In the genomic region with DNA sequence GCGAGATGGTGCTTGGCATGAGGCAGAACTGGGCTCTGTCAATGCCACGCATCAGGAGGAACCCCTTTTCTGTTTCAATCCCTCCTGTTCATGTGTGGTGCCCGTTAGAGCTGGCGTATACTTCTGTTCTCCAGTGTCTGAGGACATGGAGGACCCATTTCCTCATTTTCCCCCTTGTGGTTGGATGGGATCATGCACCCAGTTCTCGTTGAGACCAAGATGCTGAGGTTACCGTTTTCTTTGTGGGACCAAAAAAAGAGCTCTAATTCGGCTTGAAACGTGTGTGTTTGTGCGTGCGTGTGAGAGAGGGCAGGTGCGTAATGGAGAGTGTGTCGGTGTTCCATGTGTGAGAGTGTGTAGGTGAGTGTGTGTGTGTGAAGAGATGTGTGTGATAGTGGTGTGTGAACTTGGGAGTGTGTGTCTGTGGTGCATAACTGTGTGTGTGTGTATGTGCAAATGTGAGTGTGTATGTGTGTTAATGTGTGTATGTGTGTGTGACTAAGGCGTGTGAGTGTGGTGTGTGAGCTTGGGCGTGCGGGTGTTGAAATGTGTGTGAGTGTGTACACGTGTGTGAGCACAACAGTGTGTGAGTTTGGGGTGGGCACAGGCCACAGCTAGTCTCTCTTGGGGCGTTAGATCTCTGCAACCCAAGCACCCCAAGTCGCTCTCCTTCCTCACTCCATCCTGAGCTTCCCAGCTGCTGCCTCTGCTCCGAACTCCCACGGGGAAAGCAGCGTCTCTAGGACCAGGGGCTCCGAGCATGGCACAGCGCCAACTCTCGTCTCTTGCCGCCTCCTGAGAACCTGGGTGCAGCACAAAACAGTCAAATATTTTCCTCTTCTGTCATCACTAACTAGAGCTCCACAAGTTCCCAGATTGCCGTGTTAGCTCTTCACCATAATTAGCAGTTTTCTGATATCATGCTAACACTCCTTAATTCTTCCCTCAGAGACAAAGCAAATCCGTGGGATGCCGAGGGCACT, we compare ENCODE assay signal across 9 cellular contexts.
A peak's percentile ranks its signal among the peaks of the same experiment; 100 is the strongest.
DNase-seq lines count a peak whose midpoint lies in the region; ATAC-seq, FAIRE-seq and TF ChIP-seq lines count a peak whose summit lies in the region.
"Had no signal": no experiment of that assay in that cellular context is flagged by ENCODE, and none has a peak within 500 bp of the region (broad histone marks: within the 10 kb centered on the region; RNA-seq: fewer than 3 reads in every experiment).

No MANE protein-coding gene starts in this region.

- H3K9me3 ChIP-seq in A549 = no peaks in the 10 kb centered on the region
- no peaks in the 10 kb centered on the region for H3K9me3 ChIP-seq in OCI-LY1 (ENCODE audit: low read length)
- no peaks in the 10 kb centered on the region for H3K9me3 ChIP-seq in fibroblast of lung (ENCODE audit: control insufficient read depth, insufficient read depth, low read depth, low read length)
- H3K9me3 ChIP-seq: HAP-1 had no signal

- no peak for TF ChIP-seq CTCF in A549 (IDR thresholded peaks at IDR 0.05)
- TF ChIP-seq CTCF in OCI-LY1 (IDR thresholded peaks at IDR 0.05; ENCODE audit: low read length) = peak; percentile 79
- peak; percentile 43 to 46 for TF ChIP-seq CTCF in fibroblast of lung (conservative IDR thresholded peaks at IDR 0.05 in 1 of 2, IDR thresholded peaks at IDR 0.05 in 1 of 2; ENCODE audit: low read depth in 1 of 2, low read length in 2 of 2)

- peak; percentile 64 to 81; a peak in 3 of 6 replicates for ATAC-seq in A549
- no peak for ATAC-seq in stimulated activated naive B cell treated with anti-CD40 and anti-IgM and Interleukin-4, amounts not matched to agents 10 μg/mL and 1 μg/mL and 100 μg/mL, for 72 hours (replicated peaks)

- TF ChIP-seq RAD21 in A549 (conservative IDR thresholded peaks at IDR 0.05 in 1 of 2, IDR thresholded peaks at IDR 0.05 in 1 of 2) = peak in 1 of 2 experiments; percentile 4; a peak in 1 of 5 replicates

- H3K27ac ChIP-seq in A549 (no peak overlapping the region), OCI-LY1 (ENCODE audit: low read depth, low read length, poor library complexity, severe bottlenecking) (peak overlapping the region; percentile 99), fibroblast of lung (ENCODE audit: insufficient read depth, low read length) (no peak overlapping the region)

- H3K36me3 ChIP-seq in OCI-LY1 (ENCODE audit: insufficient read depth, low read length) (no peaks in the 10 kb centered on the region), fibroblast of lung (ENCODE audit: control insufficient read depth, insufficient read depth, low read length) (no peaks in the 10 kb centered on the region)
- H3K36me3 ChIP-seq: HAP-1 had no signal

- H3K27ac Mint-ChIP-seq in stimulated activated naive B cell treated with anti-CD40 and anti-IgM and Interleukin-4, amounts not matched to agents 10 μg/mL and 1 μg/mL and 100 μg/mL, for 72 hours = peak overlapping the region; percentile 32

- H3K36me3 Mint-ChIP-seq in stimulated activated naive B cell treated with anti-CD40 and anti-IgM and Interleukin-4, amounts not matched to agents 10 μg/mL and 1 μg/mL and 100 μg/mL, for 72 hours = peaks cover 7 to 16% of the 10 kb centered on the region in 2 donors

- H4K20me1 ChIP-seq in OCI-LY1 (ENCODE audit: insufficient read depth, low read length) (no peaks in the 10 kb centered on the region), fibroblast of lung (ENCODE audit: control insufficient read depth, extremely low read depth, insufficient read depth, low read length) (no peaks in the 10 kb centered on the region)

- 35% methylated on average over 28 of the region's 28 CpGs for WGBS in A549 (ENCODE audit: missing lambda C conversion rate)

- H3K9me3 Mint-ChIP-seq in stimulated activated naive B cell treated with anti-CD40 and anti-IgM and Interleukin-4, amounts not matched to agents 10 μg/mL and 1 μg/mL and 100 μg/mL, for 72 hours = peaks cover 3 to 6% of the 10 kb centered on the region in 2 donors

- H3K4me1 Mint-ChIP-seq in stimulated activated naive B cell treated with anti-CD40 and anti-IgM and Interleukin-4, amounts not matched to agents 10 μg/mL and 1 μg/mL and 100 μg/mL, for 72 hours = peaks cover 76 to 98% of the 10 kb centered on the region in 2 donors

- no peaks in the 10 kb centered on the region for H3K9me2 ChIP-seq in OCI-LY1 (ENCODE audit: low read depth, low read length)

- DNase-seq in A549 (ENCODE audit: low read depth in 1 of 2, low spot score in 1 of 2) (peak; percentile 43 to 50), ELR (ENCODE audit: low read depth) (peak; percentile 65), fibroblast of lung (ENCODE audit: low read depth in 2 of 2) (no peak), retina (no peak), H54 (ENCODE audit: insufficient read length, low spot score) (no peak), amniotic stem cell (lab: John Stamatoyannopoulos, UW) (no peak)
- no peak for DNase-seq in stimulated activated naive B cell treated with anti-CD40 and anti-IgM and Interleukin-4, amounts not matched to agents 10 μg/mL and 1 μg/mL and 100 μg/mL, for 72 hours

- TF ChIP-seq POLR2A in A549 (IDR thresholded peaks at IDR 0.05; ENCODE audit: low read length) = no peak
- TF ChIP-seq POLR2A in H54 (IDR thresholded peaks at IDR 0.05; ENCODE audit: low read depth, low read length) = no peak

- H3K9ac ChIP-seq in OCI-LY1 (ENCODE audit: low read length) = peak overlapping the region; percentile 77
- H3K9ac ChIP-seq in fibroblast of lung (ENCODE audit: insufficient read depth, low read length) = no peak overlapping the region

- POLR2A ChIA-PET in A549 (lab: Yijun Ruan, JAX) = no interaction called here

- no peaks in the 10 kb centered on the region for H3K79me2 ChIP-seq in OCI-LY1 (ENCODE audit: insufficient read depth, low read length)
- H3K79me2 ChIP-seq in fibroblast of lung (ENCODE audit: control insufficient read depth, insufficient read depth, low read length) = no peaks in the 10 kb centered on the region

- H3K4me1 ChIP-seq in A549 (no peaks in the 10 kb centered on the region), OCI-LY1 (ENCODE audit: insufficient read depth, low read length, severe bottlenecking) (peaks cover 99% of the 10 kb centered on the region), fibroblast of lung (ENCODE audit: control insufficient read depth, extremely low read depth, insufficient read depth, low read length) (no peaks in the 10 kb centered on the region)
- H3K4me1 ChIP-seq: HAP-1 had no signal

- FAIRE-seq in A549 (lab: Jason Lieb, UNC) (no peak), H54 (lab: Jason Lieb, UNC) (no peak)

- H2AFZ ChIP-seq in OCI-LY1 (ENCODE audit: low read length) = no peak overlapping the region
- no peak overlapping the region for H2AFZ ChIP-seq in fibroblast of lung (ENCODE audit: low read length)

- H3K4me2 ChIP-seq in A549 = no peak overlapping the region
- peak overlapping the region; percentile 73 for H3K4me2 ChIP-seq in OCI-LY1 (ENCODE audit: low read length)
- H3K4me2 ChIP-seq in fibroblast of lung (ENCODE audit: extremely low read depth, insufficient read depth, low read length) = no peak overlapping the region

- TF ChIP-seq EP300 in A549 (IDR thresholded peaks at IDR 0.05) = no peak

- H3K4me3 ChIP-seq in A549 (no peak overlapping the region), OCI-LY1 (ENCODE audit: low read depth, low read length, poor library complexity, severe bottlenecking) (peak overlapping the region; percentile 49), fibroblast of lung (replicated peaks in 1 of 4; ENCODE audit: control extremely low read depth in 1 of 4, insufficient read depth in 1 of 4, low read depth in 3 of 4, low read length in 4 of 4) (no peak overlapping the region)
- H3K4me3 ChIP-seq: HAP-1 had no signal

- no peaks in the 10 kb centered on the region; the same call in 1 of the 2 replicates for H3F3A ChIP-seq in OCI-LY1 (ENCODE audit: insufficient read depth, low read length)

- H3K4me3 Mint-ChIP-seq in stimulated activated naive B cell treated with anti-CD40 and anti-IgM and Interleukin-4, amounts not matched to agents 10 μg/mL and 1 μg/mL and 100 μg/mL, for 72 hours = peak overlapping the region; percentile 4 to 54

- H3K27me3 ChIP-seq in OCI-LY1 (ENCODE audit: insufficient read depth, low read length) (no peaks in the 10 kb centered on the region), fibroblast of lung (ENCODE audit: control insufficient read depth, insufficient read depth, low read length) (peaks cover 3% of the 10 kb centered on the region)

- no peaks in the 10 kb centered on the region for H3K27me3 Mint-ChIP-seq in stimulated activated naive B cell treated with anti-CD40 and anti-IgM and Interleukin-4, amounts not matched to agents 10 μg/mL and 1 μg/mL and 100 μg/mL, for 72 hours

- CTCF ChIA-PET in A549 (lab: Yijun Ruan, JAX) = interaction anchor here (0.8 to 4.0 kb wide), 15 partner anchors 11 to 688 kb away, joined by 3 to 35 read pairs (median 5); no protein-coding TSS in a partner anchor

TF ChIP-seq in A549, 52 proteins besides CTCF, POLR2A, EP300 and RAD21 (continues in another document):
- TF ChIP-seq POLR2AphosphoS2 (conservative IDR thresholded peaks at IDR 0.05; ENCODE audit: low read length) = no peak
- TF ChIP-seq HOXB5 (CRISPR knock-in tag; IDR thresholded peaks at IDR 0.05) = no peak
- peak; percentile 35 for TF ChIP-seq MAFK (IDR thresholded peaks at IDR 0.05; ENCODE audit: partially characterized antibody)
- TF ChIP-seq, protein P1, sequence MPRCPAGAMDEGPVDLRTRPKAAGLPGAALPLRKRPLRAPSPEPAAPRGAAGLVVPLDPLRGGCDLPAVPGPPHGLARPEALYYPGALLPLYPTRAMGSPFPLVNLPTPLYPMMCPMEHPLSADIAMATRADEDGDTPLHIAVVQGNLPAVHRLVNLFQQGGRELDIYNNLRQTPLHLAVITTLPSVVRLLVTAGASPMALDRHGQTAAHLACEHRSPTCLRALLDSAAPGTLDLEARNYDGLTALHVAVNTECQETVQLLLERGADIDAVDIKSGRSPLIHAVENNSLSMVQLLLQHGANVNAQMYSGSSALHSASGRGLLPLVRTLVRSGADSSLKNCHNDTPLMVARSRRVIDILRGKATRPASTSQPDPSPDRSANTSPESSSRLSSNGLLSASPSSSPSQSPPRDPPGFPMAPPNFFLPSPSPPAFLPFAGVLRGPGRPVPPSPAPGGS (IDR thresholded peaks at IDR 0.05) = no peak
- TF ChIP-seq NFE2L2 (conservative IDR thresholded peaks at IDR 0.05; ENCODE audit: low read length) = no peak
- TF ChIP-seq SMC3 (IDR thresholded peaks at IDR 0.05) = 0 out of 3 replicates have a peak, but pooled peaks have one; percentile 5

Comparison
In these comparisons a context has a peak if more than half of its experiments do, and no peak if none do; other contexts are left out.
1. ATAC-seq: peak in A549 (2 of 2); none in stimulated activated naive B cell treated with anti-CD40 and anti-IgM and Interleukin-4, amounts not matched to agents 10 μg/mL and 1 μg/mL and 100 μg/mL, for 72 hours (0 of 2).
2. DNase-seq: peak in A549 (2 of 2) and ELR (single experiment); none in fibroblast of lung (0 of 2), stimulated activated naive B cell treated with anti-CD40 and anti-IgM and Interleukin-4, amounts not matched to agents 10 μg/mL and 1 μg/mL and 100 μg/mL, for 72 hours (single experiment), retina (single experiment), H54 (single experiment) and amniotic stem cell (single experiment).